11 cellular contexts compared by ENCODE assay signal in genomic region chr3:189340680-189341460, GRCh38.
DNase-seq lines count a peak whose midpoint lies in the region; ATAC-seq and TF ChIP-seq lines count a peak whose summit lies in the region.
"Had no signal": no experiment of that assay in that cellular context is flagged by ENCODE, and none has a peak within 500 bp of the region (broad histone marks: within the 10 kb centered on the region; RNA-seq: fewer than 3 reads in every experiment).

No MANE protein-coding gene starts in this region.

- no peaks in the 10 kb centered on the region for H3K36me3 ChIP-seq in HCT116 (ENCODE audit: control insufficient read depth in 1 of 2, insufficient read depth in 2 of 2, low read length in 2 of 2)
- H3K36me3 ChIP-seq in mesenchymal stem cell (ENCODE audit: control insufficient read depth in 1 of 2, insufficient read depth in 2 of 2, low read depth in 1 of 2, low read length in 2 of 2), result no peaks in the 10 kb centered on the region
- H3K36me3 ChIP-seq in CD8-positive, alpha-beta memory T cell (ENCODE audit: insufficient read depth, low read length), result no peaks in the 10 kb centered on the region

- no peak overlapping the region for H3K4me3 Mint-ChIP-seq in CD8-positive, alpha-beta memory T cell
- H3K4me3 Mint-ChIP-seq: IgD-negative memory B cell had no signal

- H3K27ac ChIP-seq in HCT116 (ENCODE audit: low read depth, low read length) (no peak overlapping the region), mesenchymal stem cell (ENCODE audit: low read length, poor library complexity, severe bottlenecking) (no peak overlapping the region)
- H3K27ac ChIP-seq in CD8-positive, alpha-beta memory T cell (ENCODE audit: low read depth, low read length), result no peak overlapping the region
- H3K27ac ChIP-seq: epithelial cell of prostate, SK-N-MC had no signal

- no peak overlapping the region for H2BK120ac ChIP-seq in mesenchymal stem cell (ENCODE audit: low read depth, low read length)

- no peak overlapping the region for H3K4me3 ChIP-seq in HCT116 (replicated peaks in 1 of 2; ENCODE audit: low read depth in 1 of 2, low read length in 2 of 2)
- no peak overlapping the region for H3K4me3 ChIP-seq in mesenchymal stem cell (ENCODE audit: insufficient read depth in 1 of 2, low read depth in 1 of 2, low read length in 2 of 2)
- no peak overlapping the region for H3K4me3 ChIP-seq in CD8-positive, alpha-beta memory T cell (ENCODE audit: low read length)
- H3K4me3 ChIP-seq: SK-N-MC had no signal

- no peaks in the 10 kb centered on the region for H3K9me2 ChIP-seq in HCT116 (ENCODE audit: insufficient read depth)

- peaks cover 6% of the 10 kb centered on the region; the same call in 1 of the 2 replicates for H3K27me3 ChIP-seq in HCT116 (ENCODE audit: insufficient read depth, low read length)
- no peaks in the 10 kb centered on the region for H3K27me3 ChIP-seq in mesenchymal stem cell (ENCODE audit: control insufficient read depth in 1 of 2, insufficient read depth in 1 of 2, low read length in 2 of 2)
- H3K27me3 ChIP-seq in CD8-positive, alpha-beta memory T cell (ENCODE audit: insufficient read depth, low read length, poor library complexity, severe bottlenecking), result no peaks in the 10 kb centered on the region

- H3K4ac ChIP-seq in mesenchymal stem cell (ENCODE audit: low read depth in 1 of 2, low read length in 2 of 2), result no peak overlapping the region

- H3K23ac ChIP-seq in mesenchymal stem cell (ENCODE audit: low read length in 2 of 2), result no peak overlapping the region

- TF ChIP-seq CTCF in HCT116 (IDR thresholded peaks at IDR 0.05 in 2 of 3, conservative IDR thresholded peaks at IDR 0.05 in 1 of 3; ENCODE audit: borderline replicate concordance in 1 of 3, insufficient read depth in 1 of 3, low read depth in 2 of 3, low read length in 2 of 3), result peak; percentile 17 to 68 (median 66); a peak in 5 of 6 replicates

- H3K4me2 ChIP-seq in HCT116 (ENCODE audit: low read length) (no peak overlapping the region), mesenchymal stem cell (ENCODE audit: low read length, poor library complexity, severe bottlenecking) (no peak overlapping the region)

- no peak overlapping the region for H4K91ac ChIP-seq in mesenchymal stem cell (ENCODE audit: low read length)

- peak; percentile 43; the same call in 1 of the 2 replicates for TF ChIP-seq RAD21 in HCT116 (IDR thresholded peaks at IDR 0.05; ENCODE audit: low read depth)

- peaks cover 0 to 2% (median 0%) of the 10 kb centered on the region in 5 donors for H3K9me3 Mint-ChIP-seq in CD8-positive, alpha-beta memory T cell

- H3K27ac Mint-ChIP-seq in CD8-positive, alpha-beta memory T cell, result peak overlapping the region in 1 of 8 donors; percentile 51
- H3K27ac Mint-ChIP-seq: IgD-negative memory B cell had no signal

- RAD21 ChIA-PET in HCT116 (lab: Charles Lee; ENCODE audit: low non-redundant PET in 1 of 2, low total read pairs in 2 of 2, uncharacterized antibody in 2 of 2, unreplicated experiment in 2 of 2), result no interaction called here

- H3K27me3 Mint-ChIP-seq in CD8-positive, alpha-beta memory T cell, result peaks cover 0 to 2% of the 10 kb centered on the region in 2 donors

- H3K9me3 ChIP-seq in HCT116 (ENCODE audit: control insufficient read depth in 1 of 2, insufficient read depth in 1 of 2, low read depth in 1 of 2, low read length in 2 of 2), result no peaks in the 10 kb centered on the region
- H3K9me3 ChIP-seq in mesenchymal stem cell (ENCODE audit: control insufficient read depth, low read length), result peaks cover 5% of the 10 kb centered on the region
- no peaks in the 10 kb centered on the region for H3K9me3 ChIP-seq in CD8-positive, alpha-beta memory T cell (ENCODE audit: low read length)

- peaks cover 0 to 5% (median 1%) of the 10 kb centered on the region in 3 donors for H3K36me3 Mint-ChIP-seq in CD8-positive, alpha-beta memory T cell

- no peaks in the 10 kb centered on the region for H3K79me2 ChIP-seq in HCT116 (ENCODE audit: insufficient read depth, low read length)

- H3K79me1 ChIP-seq in mesenchymal stem cell (replicated peaks; ENCODE audit: low read length, poor library complexity, severe bottlenecking), result no peaks in the 10 kb centered on the region

- no peak overlapping the region for H4K8ac ChIP-seq in mesenchymal stem cell (ENCODE audit: low read length)

- BruUV-seq in HCT116 (replicated peaks; lab: Mats Ljungman, UMichigan), result no TSS peak

- 28% methylated on average over 5 of the region's 7 CpGs for WGBS in mesenchymal stem cell

- no peak overlapping the region for H2AK5ac ChIP-seq in mesenchymal stem cell (ENCODE audit: low read length, severe bottlenecking)

- no peak overlapping the region for H2AFZ ChIP-seq in HCT116 (ENCODE audit: low read depth, low read length, poor library complexity, severe bottlenecking)
- no peak overlapping the region for H2AFZ ChIP-seq in mesenchymal stem cell (ENCODE audit: low read depth, low read length)

- no peak overlapping the region for H3K9ac ChIP-seq in HCT116 (ENCODE audit: low read length)
- no peak overlapping the region for H3K9ac ChIP-seq in mesenchymal stem cell (ENCODE audit: low read length)

- H3K4me1 ChIP-seq in HCT116 (ENCODE audit: control insufficient read depth in 1 of 2, insufficient read depth in 2 of 2, low read length in 2 of 2), result peaks cover 5 to 6% of the 10 kb centered on the region in 2 experiments; a peak in 3 of 4 replicates
- H3K4me1 ChIP-seq in mesenchymal stem cell (ENCODE audit: control insufficient read depth, insufficient read depth, low read depth, low read length), result no peaks in the 10 kb centered on the region
- no peaks in the 10 kb centered on the region for H3K4me1 ChIP-seq in CD8-positive, alpha-beta memory T cell (ENCODE audit: insufficient read depth, low read length)

- peak; percentile 80 for ATAC-seq in HCT116

- no peak overlapping the region for H2BK12ac ChIP-seq in mesenchymal stem cell (ENCODE audit: low read length in 2 of 2)

- peak overlapping the region in 1 of 2 experiments; percentile 86 for H3K14ac ChIP-seq in mesenchymal stem cell (ENCODE audit: low read length in 2 of 2)

- H4K20me1 ChIP-seq in HCT116 (ENCODE audit: insufficient read depth), result no peaks in the 10 kb centered on the region

- intact Hi-C loops in HCT116 (cut with micrococcal nuclease), result no loop called here

- H3K4me1 Mint-ChIP-seq in CD8-positive, alpha-beta memory T cell, result peaks cover 0 to 8% (median 0%) of the 10 kb centered on the region in 3 donors

- no peak for TF ChIP-seq POLR2A in HCT116 (IDR thresholded peaks at IDR 0.05; ENCODE audit: borderline replicate concordance, extremely low read depth, insufficient read depth, insufficient read length)

- DNase-seq in EL (peak; percentile 11), HCT116 (ENCODE audit: low read depth, low spot score) (peak; percentile 23), amniotic epithelial cell (ENCODE audit: low read depth) (peak; percentile 13), mesenchymal stem cell (peak; percentile 37), SHP77 treated with DMSO at 0.1 percent for 48 hours (lab: John Stamatoyannopoulos, UW) (no peak), NCI-H774 (lab: John Stamatoyannopoulos, UW) (no peak)
- DNase-seq in CD8-positive, alpha-beta memory T cell, result no peak
- DNase-seq: activated T-cell treated with anti-CD3 and anti-CD28 coated beads, Interleukin-2, amount 50 U/mL, for 1 hour had no signal

- POLR2A ChIA-PET in HCT116 (lab: Charles Lee), result no interaction called here
- POLR2A ChIA-PET in CD8-positive, alpha-beta memory T cell (lab: Charles Lee), result no interaction called here

- CTCF ChIA-PET in HCT116 (lab: Charles Lee), result interaction anchor here (1.2 kb wide), 1 partner anchor 11 kb away, joined by 3 read pairs; no protein-coding TSS in a partner anchor
- CTCF ChIA-PET in CD8-positive, alpha-beta memory T cell (lab: Charles Lee), result interaction anchor here (1.4 kb wide), 1 partner anchor 10 kb away, joined by 3 read pairs; no protein-coding TSS in a partner anchor

- peak overlapping the region in 1 of 2 experiments; percentile 22 for H3K18ac ChIP-seq in mesenchymal stem cell (ENCODE audit: low read depth in 1 of 2, low read length in 2 of 2)

- no peak overlapping the region for H2BK15ac ChIP-seq in mesenchymal stem cell (ENCODE audit: low read depth, poor library complexity, severe bottlenecking)

- H2BK5ac ChIP-seq in mesenchymal stem cell (ENCODE audit: low read depth, low read length, poor library complexity, severe bottlenecking), result no peak overlapping the region

TF ChIP-seq in HCT116, 20 proteins besides CTCF, POLR2A, EP300 and RAD21:
- peak; percentile 48; the same call in 1 of the 2 replicates for TF ChIP-seq CBX3 (IDR thresholded peaks at IDR 0.05; ENCODE audit: low read depth)
- TF ChIP-seq ZBTB33 (IDR thresholded peaks at IDR 0.05; ENCODE audit: extremely low read depth, insufficient replicate concordance, low read length), result no peak
- TF ChIP-seq ATF3 (IDR thresholded peaks at IDR 0.05), result no peak

Comparison
In these comparisons a context has a peak if more than half of its experiments do, and no peak if none do; other contexts are left out.
1. DNase-seq: peak in EL (single experiment), HCT116 (single experiment), amniotic epithelial cell (single experiment) and mesenchymal stem cell (single experiment); none in SHP77 treated with DMSO at 0.1 percent for 48 hours (single experiment), CD8-positive, alpha-beta memory T cell (0 of 5) and NCI-H774 (single experiment).